ENCODE assay signal across 19 cellular contexts in genomic region chr12:54341901-54342300, GRCh38. TPM values are rescaled to one million over a fixed set of nuclear protein-coding genes. Genes with fewer than 3 reads are reported as not detected.
"Had no signal": no experiment of that assay in that cellular context is flagged by ENCODE, and none has a peak within 500 bp of the region (broad histone marks: within the 10 kb centered on the region; RNA-seq: fewer than 3 reads in every experiment).

No MANE protein-coding gene starts in this region.

- H3K27ac Mint-ChIP-seq: activated B cell treated with CpG ODN at 0.5 μM for 24 hours; activated CD8-positive, alpha-beta T cell treated with anti-CD3 and anti-CD28 coated beads for 36 hours had no signal

- H3K9me3 Mint-ChIP-seq: activated B cell treated with CpG ODN at 0.5 μM for 24 hours; activated CD8-positive, alpha-beta T cell treated with anti-CD3 and anti-CD28 coated beads for 36 hours; activated T-helper 17 cell treated with anti-CD3 and anti-CD28 coated beads, Interleukin-2, amount 50 U/mL, for 72 hours; effector memory CD8-positive, alpha-beta T cell had no signal

- H3K27ac ChIP-seq: epithelial cell of prostate, lower lobe of right lung, neutrophil, thyroid gland had no signal

- H3K4me3 ChIP-seq: lower lobe of right lung, thyroid gland had no signal

- H3K27me3 ChIP-seq: neutrophil, thyroid gland had no signal

- DNase-seq: activated B cell treated with CpG ODN at 0.5 μM for 24 hours; activated CD4-positive, alpha-beta T cell treated with anti-CD3 and anti-CD28 coated beads for 48 hours; activated CD8-positive, alpha-beta T cell treated with anti-CD3 and anti-CD28 coated beads for 36 hours; activated naive CD4-positive, alpha-beta T cell treated with Interleukin-2 at 50 U/mL for 16 hours; activated T-cell treated with anti-CD3 and anti-CD28 coated beads, Interleukin-2, amount 50 U/mL, for 1 hour; aorta; effector memory CD8-positive, alpha-beta T cell; foreskin fibroblast; left colon; lower lobe of right lung; SK-N-SH; stimulated activated CD4-positive, alpha-beta T cell treated with anti-CD3 and anti-CD28 coated beads, Interleukin-2, amount 100 ng/mL, for 24 hours; stimulated activated naive CD4-positive, alpha-beta T cell treated with Interleukin-2 at 50 U/mL for 16 hours; thyroid gland had no signal

- H3K27me3 Mint-ChIP-seq: activated B cell treated with CpG ODN at 0.5 μM for 24 hours; activated CD8-positive, alpha-beta T cell treated with anti-CD3 and anti-CD28 coated beads for 36 hours; activated T-helper 17 cell treated with anti-CD3 and anti-CD28 coated beads, Interleukin-2, amount 50 U/mL, for 72 hours; effector memory CD8-positive, alpha-beta T cell had no signal

- H3K4me3 Mint-ChIP-seq: activated B cell treated with CpG ODN at 0.5 μM for 24 hours; activated CD8-positive, alpha-beta T cell treated with anti-CD3 and anti-CD28 coated beads for 36 hours; activated T-helper 17 cell treated with anti-CD3 and anti-CD28 coated beads, Interleukin-2, amount 50 U/mL, for 72 hours; effector memory CD8-positive, alpha-beta T cell had no signal

- H3K9me3 ChIP-seq: lower lobe of right lung, neutrophil, SK-N-SH, thyroid gland had no signal

- ATAC-seq: activated CD8-positive, alpha-beta T cell treated with anti-CD3 and anti-CD28 coated beads for 36 hours; activated T-helper 17 cell treated with anti-CD3 and anti-CD28 coated beads, Interleukin-2, amount 50 U/mL, for 72 hours; effector memory CD8-positive, alpha-beta T cell; left colon; lower lobe of right lung had no signal

RNA-seq across cellular contexts. Expression of gene GPR84, which starts 22.4 kb away (rescaled TPM):
- total RNA-seq: activated B cell treated with CpG ODN at 0.5 μM for 24 hours; activated CD8-positive, alpha-beta T cell treated with anti-CD3 and anti-CD28 coated beads for 36 hours; glomerular endothelial cell; myocyte had no signal

RNA-seq across cellular contexts. Expression of gene NFE2, which starts 41.1 kb away (rescaled TPM):
- total RNA-seq: activated B cell treated with CpG ODN at 0.5 μM for 24 hours; activated CD8-positive, alpha-beta T cell treated with anti-CD3 and anti-CD28 coated beads for 36 hours; activated T-helper 17 cell treated with anti-CD3 and anti-CD28 coated beads, Interleukin-2, amount 50 U/mL, for 72 hours; glomerular endothelial cell had no signal
